Comparison of ENCODE assay signal across 27 cellular contexts in genomic region chr1:82177190-82177589, GRCh38.
A peak's percentile ranks its signal among the peaks of the same experiment; 100 is the strongest.
DNase-seq lines count a peak whose midpoint lies in the region; ATAC-seq, FAIRE-seq and TF ChIP-seq lines count a peak whose summit lies in the region.
"Had no signal": no experiment of that assay in that cellular context is flagged by ENCODE, and none has a peak within 500 bp of the region (broad histone marks: within the 10 kb centered on the region; RNA-seq: fewer than 3 reads in every experiment).

No MANE protein-coding gene starts in this region.

- no peaks in the 10 kb centered on the region for H3K36me3 Mint-ChIP-seq in stimulated activated naive B cell treated with anti-CD40 and anti-IgM and Interleukin-4, amounts not matched to agents 10 μg/mL and 1 μg/mL and 100 μg/mL, for 72 hours
- H3K36me3 Mint-ChIP-seq: naive thymus-derived CD4-positive, alpha-beta T cell had no signal

- TF ChIP-seq CTCF in epithelial cell of esophagus (IDR thresholded peaks at IDR 0.05; ENCODE audit: insufficient read depth, low read depth, low read length, missing control alignments) (no peak), kidney (IDR thresholded peaks at IDR 0.05; ENCODE audit: borderline replicate concordance, extremely low read depth, insufficient read depth) (no peak)

- H3K79me2 ChIP-seq in GM23248 (ENCODE audit: insufficient read depth), result no peaks in the 10 kb centered on the region

- no peaks in the 10 kb centered on the region for H3F3A ChIP-seq in GM23248 (ENCODE audit: insufficient read depth)

- H4K20me1 ChIP-seq in GM23248 (ENCODE audit: insufficient read depth), result no peaks in the 10 kb centered on the region

- WGBS in GM23248 (ENCODE audit: low coverage in 1 of 2, low lambda C conversion rate in 2 of 2, missing lambda C conversion rate in 2 of 2), 2 experiments, result 19 to 22% methylated on average over 1 of the region's 1 CpG

- H3K9me3 Mint-ChIP-seq in stimulated activated naive B cell treated with anti-CD40 and anti-IgM and Interleukin-4, amounts not matched to agents 10 μg/mL and 1 μg/mL and 100 μg/mL, for 72 hours, result peaks cover 0 to 3% of the 10 kb centered on the region in 2 donors

- no peak overlapping the region for H3K4me3 Mint-ChIP-seq in stimulated activated naive B cell treated with anti-CD40 and anti-IgM and Interleukin-4, amounts not matched to agents 10 μg/mL and 1 μg/mL and 100 μg/mL, for 72 hours
- H3K4me3 Mint-ChIP-seq: activated T-cell treated with anti-CD3 and anti-CD28 coated beads, Interleukin-2, amount 50 U/mL, for 4 hours; H9; naive thymus-derived CD4-positive, alpha-beta T cell had no signal

- H3K27me3 Mint-ChIP-seq in stimulated activated naive B cell treated with anti-CD40 and anti-IgM and Interleukin-4, amounts not matched to agents 10 μg/mL and 1 μg/mL and 100 μg/mL, for 72 hours, result no peaks in the 10 kb centered on the region

- H3K4me3 ChIP-seq in GM23248 (no peak overlapping the region), epithelial cell of esophagus (ENCODE audit: low read length) (no peak overlapping the region), kidney (ENCODE audit: low read length in 2 of 2) (no peak overlapping the region)
- H3K4me3 ChIP-seq: A549, psoas muscle, skin epidermis, suprapubic skin had no signal

- in situ Hi-C loops in GM23248 (cut with MboI), result no loop called here

- no peak overlapping the region for H3K4me2 ChIP-seq in GM23248 (ENCODE audit: unreplicated experiment)
- H3K4me2 ChIP-seq: A549 had no signal

- H2AFZ ChIP-seq in GM23248, result no peak overlapping the region

- H3K4me1 Mint-ChIP-seq in stimulated activated naive B cell treated with anti-CD40 and anti-IgM and Interleukin-4, amounts not matched to agents 10 μg/mL and 1 μg/mL and 100 μg/mL, for 72 hours, result no peaks in the 10 kb centered on the region
- H3K4me1 Mint-ChIP-seq: H9; naive thymus-derived CD4-positive, alpha-beta T cell had no signal

- no peak overlapping the region for H3K27ac Mint-ChIP-seq in stimulated activated naive B cell treated with anti-CD40 and anti-IgM and Interleukin-4, amounts not matched to agents 10 μg/mL and 1 μg/mL and 100 μg/mL, for 72 hours
- H3K27ac Mint-ChIP-seq: H9; naive thymus-derived CD4-positive, alpha-beta T cell had no signal

- no peaks in the 10 kb centered on the region for H3K9me2 ChIP-seq in GM23248 (ENCODE audit: insufficient read depth)

- no peaks in the 10 kb centered on the region for H3K9me3 ChIP-seq in GM23248 (ENCODE audit: low read depth)
- H3K9me3 ChIP-seq in kidney (ENCODE audit: control insufficient read depth in 1 of 2, low read length in 2 of 2), result no peaks in the 10 kb centered on the region
- H3K9me3 ChIP-seq: A549, BE2C, psoas muscle, suprapubic skin had no signal

- no peaks in the 10 kb centered on the region for H3K27me3 ChIP-seq in GM23248 (replicated peaks; ENCODE audit: insufficient read depth)
- H3K27me3 ChIP-seq: BE2C, suprapubic skin had no signal

- H3K4me1 ChIP-seq in GM23248 (ENCODE audit: insufficient read depth), result no peaks in the 10 kb centered on the region
- no peaks in the 10 kb centered on the region for H3K4me1 ChIP-seq in kidney (ENCODE audit: control insufficient read depth in 1 of 2, insufficient read depth in 1 of 2, low read depth in 1 of 2, low read length in 2 of 2)
- H3K4me1 ChIP-seq: A549, BE2C, psoas muscle, suprapubic skin had no signal

- no peak overlapping the region for H3K9ac ChIP-seq in GM23248
- H3K9ac ChIP-seq in kidney (ENCODE audit: low read length in 2 of 2), result no peak overlapping the region

- ATAC-seq in stimulated activated naive B cell treated with anti-CD40 and anti-IgM and Interleukin-4, amounts not matched to agents 10 μg/mL and 1 μg/mL and 100 μg/mL, for 72 hours (replicated peaks), result no peak
- ATAC-seq: A549; activated T-cell treated with anti-CD3 and anti-CD28 coated beads, Interleukin-2, amount 50 U/mL, for 4 hours; naive thymus-derived CD4-positive, alpha-beta T cell; psoas muscle; Right ventricle myocardium inferior had no signal

- DNase-seq in GM23248, result peak; percentile 5
- DNase-seq in NOMO-1 treated with dmso at 0.1 percent for 144 hours (lab: John Stamatoyannopoulos, UW; ENCODE audit: unreplicated experiment), result peak; percentile 9
- DNase-seq in epithelial cell of esophagus (ENCODE audit: low read depth), result peak; percentile 59
- DNase-seq in kidney tubule cell (ENCODE audit: low spot score), result peak; percentile 28
- DNase-seq in stimulated activated naive B cell treated with anti-CD40 and anti-IgM and Interleukin-4, amounts not matched to agents 10 μg/mL and 1 μg/mL and 100 μg/mL, for 72 hours, result no peak
- no peak for DNase-seq in LoVo (ENCODE audit: low spot score)
- no peak for DNase-seq in kidney
- no peak for DNase-seq in NCI-H1105 treated with DMSO at 0.1 percent for 48 hours (lab: John Stamatoyannopoulos, UW)
- DNase-seq: activated CD4-positive, alpha-beta T cell treated with anti-CD3 and anti-CD28 coated beads for 4 hours; activated naive CD4-positive, alpha-beta T cell treated with anti-CD3 and anti-CD28 coated beads, Interleukin-2, amount 50 U/mL, for 16 hours; activated T-cell treated with anti-CD3 and anti-CD28 coated beads, Interleukin-2, amount 50 U/mL, for 4 hours; anterior cingulate cortex; BE2C; DND-41; effector CD4-positive, alpha-beta T cell; erythroblast; H9; naive thymus-derived CD4-positive, alpha-beta T cell; NCI-H1436 treated with DMSO at 0.1 percent for 48 hours; NCI-H2107; nucleus accumbens; psoas muscle had no signal

- no peak overlapping the region for H3K27ac ChIP-seq in GM23248
- no peak overlapping the region for H3K27ac ChIP-seq in kidney (ENCODE audit: low read depth in 2 of 2, low read length in 2 of 2)
- H3K27ac ChIP-seq: A549, HL-60, psoas muscle, skin epidermis, suprapubic skin had no signal

- FAIRE-seq in kidney (lab: Jason Lieb, UNC), result no peak
- FAIRE-seq: A549 had no signal

- no peaks in the 10 kb centered on the region for H3K36me3 ChIP-seq in GM23248 (ENCODE audit: low read depth)
- H3K36me3 ChIP-seq in kidney (ENCODE audit: control insufficient read depth in 1 of 2, insufficient read depth in 2 of 2, low read length in 2 of 2), result no peaks in the 10 kb centered on the region
- H3K36me3 ChIP-seq: BE2C, suprapubic skin had no signal

- intact Hi-C loops in kidney (cut with DNase I), result no loop called here

Comparison
In these comparisons a context has a peak if more than half of its experiments do, and no peak if none do; other contexts are left out.
1. DNase-seq: peak in GM23248 (single experiment), NOMO-1 treated with dmso at 0.1 percent for 144 hours (single experiment), epithelial cell of esophagus (single experiment) and kidney tubule cell (single experiment); none in stimulated activated naive B cell treated with anti-CD40 and anti-IgM and Interleukin-4, amounts not matched to agents 10 μg/mL and 1 μg/mL and 100 μg/mL, for 72 hours (single experiment), LoVo (single experiment), kidney (single experiment) and NCI-H1105 treated with DMSO at 0.1 percent for 48 hours (single experiment).